In the genomic region with DNA sequence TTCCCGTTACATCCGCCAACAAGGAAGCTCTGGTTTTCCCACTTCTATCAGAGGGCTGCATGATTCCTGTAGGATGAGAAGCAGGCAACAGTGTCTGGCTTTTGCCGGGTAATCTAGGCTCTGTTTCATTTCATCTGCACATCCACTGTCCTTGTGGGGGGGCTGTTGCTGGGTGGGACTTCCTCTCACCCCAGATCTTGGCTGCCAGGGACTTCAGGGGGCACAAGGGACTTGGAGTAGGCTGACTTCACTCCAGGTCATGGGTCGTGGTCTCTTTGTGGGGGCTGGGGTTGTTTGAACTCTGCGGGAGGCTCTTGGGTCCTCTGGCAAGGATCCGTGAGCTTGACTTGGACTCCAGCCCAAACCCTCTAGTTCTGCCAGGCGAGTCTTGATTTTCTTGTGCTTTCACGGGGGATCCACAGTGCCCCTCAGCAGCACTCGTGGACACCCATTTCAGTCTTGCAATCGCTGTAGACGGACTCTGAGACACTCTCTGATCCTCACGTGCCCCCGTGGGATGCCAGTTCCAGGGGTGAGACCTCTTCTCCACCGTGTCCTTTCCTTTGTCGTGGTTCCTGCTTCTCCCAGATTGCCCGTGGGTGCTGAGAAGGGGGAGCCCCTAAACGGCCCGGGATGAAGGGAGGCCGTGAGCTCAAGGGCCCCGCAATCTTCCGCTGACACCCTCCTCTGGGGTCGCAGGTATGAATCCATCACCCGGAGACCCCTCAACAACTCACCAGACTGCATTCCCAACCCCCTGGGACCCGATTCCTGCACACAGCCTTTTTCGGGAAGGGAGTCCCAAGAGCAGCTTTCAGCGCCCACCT, we compare ENCODE assay signal across 11 cellular contexts. TPM values are rescaled to one million over a fixed set of nuclear protein-coding genes. Genes with fewer than 3 reads are reported as not detected.
A peak's percentile ranks its signal among the peaks of the same experiment; 100 is the strongest.
DNase-seq lines count a peak whose midpoint lies in the region; ATAC-seq and TF ChIP-seq lines count a peak whose summit lies in the region.
"Had no signal": no experiment of that assay in that cellular context is flagged by ENCODE, and none has a peak within 500 bp of the region (broad histone marks: within the 10 kb centered on the region; RNA-seq: fewer than 3 reads in every experiment).

No MANE protein-coding gene starts in this region.

- no peaks in the 10 kb centered on the region for H3K9me3 Mint-ChIP-seq in activated T-helper 17 cell treated with anti-CD3 and anti-CD28 coated beads, Interleukin-2, amount 50 U/mL, for 72 hours
- H3K9me3 Mint-ChIP-seq in stimulated activated effector memory CD8-positive, alpha-beta T cell treated with anti-CD3 and anti-CD28 coated beads, Interleukin-12 subunit alpha, Interleukin-12 subunit beta, amount 100 ng/mL, for 72 hours = no peaks in the 10 kb centered on the region
- peaks cover 24% of the 10 kb centered on the region for H3K9me3 Mint-ChIP-seq in chondrocyte (ENCODE audit: low read depth)

- peaks cover 5% of the 10 kb centered on the region; the same call in 1 of the 2 replicates for H3K27me3 ChIP-seq in H7 (ENCODE audit: control insufficient read depth, insufficient read depth, low read length)
- H3K27me3 ChIP-seq: ovary had no signal

- peak overlapping the region; percentile 70 for H3K4me3 Mint-ChIP-seq in activated T-helper 17 cell treated with anti-CD3 and anti-CD28 coated beads, Interleukin-2, amount 50 U/mL, for 72 hours
- peak overlapping the region; percentile 65 for H3K4me3 Mint-ChIP-seq in stimulated activated effector memory CD8-positive, alpha-beta T cell treated with anti-CD3 and anti-CD28 coated beads, Interleukin-12 subunit alpha, Interleukin-12 subunit beta, amount 100 ng/mL, for 72 hours
- H3K4me3 Mint-ChIP-seq in chondrocyte (ENCODE audit: unreplicated experiment) = no peak overlapping the region

- H3K4me1 Mint-ChIP-seq in activated T-helper 17 cell treated with anti-CD3 and anti-CD28 coated beads, Interleukin-2, amount 50 U/mL, for 72 hours = no peaks in the 10 kb centered on the region
- H3K4me1 Mint-ChIP-seq in stimulated activated effector memory CD8-positive, alpha-beta T cell treated with anti-CD3 and anti-CD28 coated beads, Interleukin-12 subunit alpha, Interleukin-12 subunit beta, amount 100 ng/mL, for 72 hours = peaks cover 24% of the 10 kb centered on the region
- no peaks in the 10 kb centered on the region for H3K4me1 Mint-ChIP-seq in chondrocyte (ENCODE audit: low read depth)

- H3K36me3 ChIP-seq in H7 (replicated peaks; ENCODE audit: control insufficient read depth, insufficient read depth, low read length) = no peaks in the 10 kb centered on the region
- H3K36me3 ChIP-seq: ovary had no signal

- H3K36me3 Mint-ChIP-seq in activated T-helper 17 cell treated with anti-CD3 and anti-CD28 coated beads, Interleukin-2, amount 50 U/mL, for 72 hours (ENCODE audit: low read depth) = no peaks in the 10 kb centered on the region
- H3K36me3 Mint-ChIP-seq in stimulated activated effector memory CD8-positive, alpha-beta T cell treated with anti-CD3 and anti-CD28 coated beads, Interleukin-12 subunit alpha, Interleukin-12 subunit beta, amount 100 ng/mL, for 72 hours = no peaks in the 10 kb centered on the region
- H3K36me3 Mint-ChIP-seq in chondrocyte (ENCODE audit: low read depth) = no peaks in the 10 kb centered on the region

- no peak overlapping the region; the same call in 1 of the 2 replicates for H3K4me3 ChIP-seq in H7 (ENCODE audit: insufficient read depth, low read depth, low read length)
- H3K4me3 ChIP-seq: SK-N-MC had no signal

- DNase-seq in GM10266 (ENCODE audit: extremely low spot score) = peak; percentile 11
- peak; percentile 2 for DNase-seq in iPS-NIHi11 (ENCODE audit: low spot score)
- DNase-seq in stimulated activated effector memory CD8-positive, alpha-beta T cell treated with anti-CD3 and anti-CD28 coated beads, Interleukin-12 subunit alpha, Interleukin-12 subunit beta, amount 100 ng/mL, for 72 hours (ENCODE audit: low spot score in 2 of 2) = peak in 1 of 2 donors; percentile 40
- no peak for DNase-seq in chondrocyte (ENCODE audit: low spot score)
- DNase-seq in H7 = no peak
- no peak for DNase-seq in GM19240 (ENCODE audit: insufficient read length, low spot score)
- DNase-seq: NCI-H1092 treated with DMSO at 0.1 percent for 48 hours had no signal

- H3K27ac Mint-ChIP-seq in activated T-helper 17 cell treated with anti-CD3 and anti-CD28 coated beads, Interleukin-2, amount 50 U/mL, for 72 hours = no peak overlapping the region
- no peak overlapping the region for H3K27ac Mint-ChIP-seq in stimulated activated effector memory CD8-positive, alpha-beta T cell treated with anti-CD3 and anti-CD28 coated beads, Interleukin-12 subunit alpha, Interleukin-12 subunit beta, amount 100 ng/mL, for 72 hours
- no peak overlapping the region for H3K27ac Mint-ChIP-seq in chondrocyte (ENCODE audit: unreplicated experiment)

- TF ChIP-seq CTCF in GM10266 (IDR thresholded peaks at IDR 0.05; ENCODE audit: control insufficient read depth, insufficient read depth, low read depth, missing control alignments) (no peak), chondrocyte (IDR thresholded peaks at IDR 0.05) (no peak)

- no peak for ATAC-seq in activated T-helper 17 cell treated with anti-CD3 and anti-CD28 coated beads, Interleukin-2, amount 50 U/mL, for 72 hours (replicated peaks)
- no peak for ATAC-seq in stimulated activated effector memory CD8-positive, alpha-beta T cell treated with anti-CD3 and anti-CD28 coated beads, Interleukin-12 subunit alpha, Interleukin-12 subunit beta, amount 100 ng/mL, for 72 hours
- ATAC-seq in GM19455 (IDR thresholded peaks at IDR 0.05; ENCODE audit: unreplicated experiment) = no peak

- peaks cover 38% of the 10 kb centered on the region for H3K27me3 Mint-ChIP-seq in activated T-helper 17 cell treated with anti-CD3 and anti-CD28 coated beads, Interleukin-2, amount 50 U/mL, for 72 hours
- H3K27me3 Mint-ChIP-seq in chondrocyte (ENCODE audit: low read depth) = peaks cover 8% of the 10 kb centered on the region

RNA-seq across cellular contexts. Expression of a gene that starts 21.4 kb away (rescaled TPM):
- total RNA-seq in activated T-helper 17 cell treated with anti-CD3 and anti-CD28 coated beads, Interleukin-2, amount 50 U/mL, for 72 hours = 10 to 100 TPM in 1 of 2 donors, 1 to 10 TPM in 1; 9.1 to 13.6 TPM
- 1.5 to 3.4 TPM (median 1.7 TPM) in 3 replicates for total RNA-seq in chondrocyte
- total RNA-seq in H7 (2014; rRNA removed; shearing (Covaris generic)) = 0.97 and 3.9 TPM in 2 replicates

Comparison
In these comparisons a context has a peak if more than half of its experiments do, and no peak if none do; other contexts are left out.
1. DNase-seq: peak in GM10266 (single experiment) and iPS-NIHi11 (single experiment); none in chondrocyte (single experiment), H7 (single experiment) and GM19240 (single experiment).